Comparison of ENCODE assay signal across 1 cellular context in the genomic region with DNA sequence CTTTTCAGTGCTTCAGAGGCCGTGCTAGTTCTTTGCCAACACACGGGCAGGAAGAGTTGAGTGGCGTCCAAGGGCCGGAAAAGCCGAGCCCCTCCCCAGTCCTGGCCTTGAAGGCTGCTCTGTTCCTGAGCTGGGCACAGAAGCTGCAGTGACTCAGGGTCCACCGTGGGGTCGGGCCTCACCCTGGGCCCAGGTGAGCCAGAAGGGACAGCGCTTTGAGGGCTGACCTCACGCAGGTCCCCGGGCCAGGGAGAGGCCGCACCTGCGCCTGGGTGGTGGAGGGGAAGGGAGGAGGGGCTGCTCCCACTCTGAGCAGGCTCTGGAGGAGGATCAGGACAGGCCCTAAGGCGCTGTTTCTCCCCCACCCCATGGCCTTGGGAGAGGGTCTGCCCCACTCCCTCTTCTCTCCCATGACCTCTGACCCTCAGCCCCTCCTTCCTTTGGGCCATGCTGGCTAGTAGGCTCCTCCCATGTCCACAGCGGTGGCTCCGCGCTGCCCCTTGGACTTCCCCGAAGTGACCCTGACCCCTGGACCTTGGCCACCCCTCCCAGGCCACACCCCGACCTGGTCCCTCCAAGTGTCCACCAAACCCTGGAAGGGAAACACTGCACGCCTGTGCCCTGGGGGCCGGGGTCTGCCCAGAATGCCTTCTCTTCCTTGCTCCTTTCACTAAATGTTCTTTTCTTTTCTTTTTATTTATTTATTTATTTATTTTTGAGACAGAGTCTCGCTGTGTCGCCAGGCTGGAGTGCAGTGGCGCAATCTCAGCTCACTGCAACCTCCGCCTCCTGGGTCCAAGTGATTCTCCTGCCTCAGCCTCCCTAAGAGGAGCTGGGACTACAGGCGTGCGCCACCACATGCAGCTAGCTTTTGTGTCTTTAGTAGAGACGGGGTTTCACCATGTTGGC.
A peak's percentile ranks its signal among the peaks of the same experiment; 100 is the strongest.
TF ChIP-seq lines count a peak whose summit lies in the region.

No MANE protein-coding gene starts in this region.

TF ChIP-seq in HepG2, 621 proteins besides CTCF, POLR2A, EP300 and RAD21 (continued from another document and continues in another):
- TF ChIP-seq ZNF296 (CRISPR knock-in tag; conservative IDR thresholded peaks at IDR 0.05) (peak; percentile 90; the same call in 1 of the 2 replicates), MIER2 (CRISPR knock-in tag; IDR thresholded peaks at IDR 0.05) (no peak), RXRA (CRISPR knock-in tag; IDR thresholded peaks at IDR 0.05) (peak; percentile 86), HNF4A (CRISPR knock-in tag; IDR thresholded peaks at IDR 0.05) (peak; percentile 97), ZNF430 (CRISPR knock-in tag; IDR thresholded peaks at IDR 0.05) (peak; percentile 24; the same call in 1 of the 2 replicates), ZNF10 (CRISPR knock-in tag; IDR thresholded peaks at IDR 0.05; ENCODE audit: borderline replicate concordance, low read depth) (no peak), LCORL (IDR thresholded peaks at IDR 0.05) (no peak), LCORL (CRISPR knock-in tag; IDR thresholded peaks at IDR 0.05) (peak; percentile 85), ZNF569 (CRISPR knock-in tag; IDR thresholded peaks at IDR 0.05; ENCODE audit: borderline replicate concordance) (no peak), SMAD9 (CRISPR knock-in tag; IDR thresholded peaks at IDR 0.05) (no peak), SOX13 (IDR thresholded peaks at IDR 0.05) (no peak), SOX13 (CRISPR knock-in tag; conservative IDR thresholded peaks at IDR 0.05 in 1 of 2, IDR thresholded peaks at IDR 0.05 in 1 of 2) (peak in 1 of 2 experiments; percentile 44; a peak in 2 of 4 replicates), ZNF207 (IDR thresholded peaks at IDR 0.05; ENCODE audit: borderline replicate concordance) (no peak), MAFF (IDR thresholded peaks at IDR 0.05; ENCODE audit: low read depth, low read length) (no peak), HNRNPH1 (optimal IDR thresholded peaks at IDR 0.05; ENCODE audit: low read depth, low read length) (no peak), ZEB1 (IDR thresholded peaks at IDR 0.05; ENCODE audit: insufficient replicate concordance, low read depth) (no peak), NFIC (IDR thresholded peaks at IDR 0.05; ENCODE audit: low read length) (no peak), FOSL2 (CRISPR knock-in tag; IDR thresholded peaks at IDR 0.05) (peak; percentile 23; the same call in 1 of the 2 replicates), NFIB (CRISPR knock-in tag; IDR thresholded peaks at IDR 0.05; ENCODE audit: borderline replicate concordance) (no peak), HMGA1 (CRISPR knock-in tag; conservative IDR thresholded peaks at IDR 0.05) (no peak), ATF7 (IDR thresholded peaks at IDR 0.05) (no peak), ATF7 (CRISPR knock-in tag; IDR thresholded peaks at IDR 0.05) (0 out of 2 replicates have a peak, but pooled peaks have one; percentile 14), HNF4G (IDR thresholded peaks at IDR 0.05; ENCODE audit: borderline replicate concordance, low read depth, low read length) (peak; percentile 97), HNF4G (CRISPR knock-in tag; IDR thresholded peaks at IDR 0.05; ENCODE audit: borderline replicate concordance, low read depth) (peak; percentile 96), PHB2 (IDR thresholded peaks at IDR 0.05; ENCODE audit: partially characterized antibody) (no peak), NFE2L1 (CRISPR knock-in tag; IDR thresholded peaks at IDR 0.05; ENCODE audit: borderline replicate concordance) (no peak), ZNF747 (CRISPR knock-in tag; IDR thresholded peaks at IDR 0.05; ENCODE audit: borderline replicate concordance) (no peak)
- TF ChIP-seq, protein P1, sequence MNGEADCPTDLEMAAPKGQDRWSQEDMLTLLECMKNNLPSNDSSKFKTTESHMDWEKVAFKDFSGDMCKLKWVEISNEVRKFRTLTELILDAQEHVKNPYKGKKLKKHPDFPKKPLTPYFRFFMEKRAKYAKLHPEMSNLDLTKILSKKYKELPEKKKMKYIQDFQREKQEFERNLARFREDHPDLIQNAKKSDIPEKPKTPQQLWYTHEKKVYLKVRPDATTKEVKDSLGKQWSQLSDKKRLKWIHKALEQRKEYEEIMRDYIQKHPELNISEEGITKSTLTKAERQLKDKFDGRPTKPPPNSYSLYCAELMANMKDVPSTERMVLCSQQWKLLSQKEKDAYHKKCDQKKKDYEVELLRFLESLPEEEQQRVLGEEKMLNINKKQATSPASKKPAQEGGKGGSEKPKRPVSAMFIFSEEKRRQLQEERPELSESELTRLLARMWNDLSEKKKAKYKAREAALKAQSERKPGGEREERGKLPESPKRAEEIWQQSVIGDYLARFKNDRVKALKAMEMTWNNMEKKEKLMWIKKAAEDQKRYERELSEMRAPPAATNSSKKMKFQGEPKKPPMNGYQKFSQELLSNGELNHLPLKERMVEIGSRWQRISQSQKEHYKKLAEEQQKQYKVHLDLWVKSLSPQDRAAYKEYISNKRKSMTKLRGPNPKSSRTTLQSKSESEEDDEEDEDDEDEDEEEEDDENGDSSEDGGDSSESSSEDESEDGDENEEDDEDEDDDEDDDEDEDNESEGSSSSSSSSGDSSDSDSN (CRISPR knock-in tag; IDR thresholded peaks at IDR 0.05): peak; percentile 55
- TF ChIP-seq, protein P2, sequence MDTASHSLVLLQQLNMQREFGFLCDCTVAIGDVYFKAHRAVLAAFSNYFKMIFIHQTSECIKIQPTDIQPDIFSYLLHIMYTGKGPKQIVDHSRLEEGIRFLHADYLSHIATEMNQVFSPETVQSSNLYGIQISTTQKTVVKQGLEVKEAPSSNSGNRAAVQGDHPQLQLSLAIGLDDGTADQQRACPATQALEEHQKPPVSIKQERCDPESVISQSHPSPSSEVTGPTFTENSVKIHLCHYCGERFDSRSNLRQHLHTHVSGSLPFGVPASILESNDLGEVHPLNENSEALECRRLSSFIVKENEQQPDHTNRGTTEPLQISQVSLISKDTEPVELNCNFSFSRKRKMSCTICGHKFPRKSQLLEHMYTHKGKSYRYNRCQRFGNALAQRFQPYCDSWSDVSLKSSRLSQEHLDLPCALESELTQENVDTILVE (CRISPR knock-in tag; IDR thresholded peaks at IDR 0.05): no peak
- TF ChIP-seq, protein P3, sequence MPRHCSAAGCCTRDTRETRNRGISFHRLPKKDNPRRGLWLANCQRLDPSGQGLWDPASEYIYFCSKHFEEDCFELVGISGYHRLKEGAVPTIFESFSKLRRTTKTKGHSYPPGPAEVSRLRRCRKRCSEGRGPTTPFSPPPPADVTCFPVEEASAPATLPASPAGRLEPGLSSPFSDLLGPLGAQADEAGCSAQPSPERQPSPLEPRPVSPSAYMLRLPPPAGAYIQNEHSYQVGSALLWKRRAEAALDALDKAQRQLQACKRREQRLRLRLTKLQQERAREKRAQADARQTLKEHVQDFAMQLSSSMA (CRISPR knock-in tag; IDR thresholded peaks at IDR 0.05): 0 out of 2 replicates have a peak, but pooled peaks have one; percentile 23
- TF ChIP-seq, protein P4, sequence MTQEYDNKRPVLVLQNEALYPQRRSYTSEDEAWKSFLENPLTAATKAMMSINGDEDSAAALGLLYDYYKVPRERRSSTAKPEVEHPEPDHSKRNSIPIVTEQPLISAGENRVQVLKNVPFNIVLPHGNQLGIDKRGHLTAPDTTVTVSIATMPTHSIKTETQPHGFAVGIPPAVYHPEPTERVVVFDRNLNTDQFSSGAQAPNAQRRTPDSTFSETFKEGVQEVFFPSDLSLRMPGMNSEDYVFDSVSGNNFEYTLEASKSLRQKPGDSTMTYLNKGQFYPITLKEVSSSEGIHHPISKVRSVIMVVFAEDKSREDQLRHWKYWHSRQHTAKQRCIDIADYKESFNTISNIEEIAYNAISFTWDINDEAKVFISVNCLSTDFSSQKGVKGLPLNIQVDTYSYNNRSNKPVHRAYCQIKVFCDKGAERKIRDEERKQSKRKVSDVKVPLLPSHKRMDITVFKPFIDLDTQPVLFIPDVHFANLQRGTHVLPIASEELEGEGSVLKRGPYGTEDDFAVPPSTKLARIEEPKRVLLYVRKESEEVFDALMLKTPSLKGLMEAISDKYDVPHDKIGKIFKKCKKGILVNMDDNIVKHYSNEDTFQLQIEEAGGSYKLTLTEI (CRISPR knock-in tag; conservative IDR thresholded peaks at IDR 0.05): no peak
- TF ChIP-seq, protein P5, sequence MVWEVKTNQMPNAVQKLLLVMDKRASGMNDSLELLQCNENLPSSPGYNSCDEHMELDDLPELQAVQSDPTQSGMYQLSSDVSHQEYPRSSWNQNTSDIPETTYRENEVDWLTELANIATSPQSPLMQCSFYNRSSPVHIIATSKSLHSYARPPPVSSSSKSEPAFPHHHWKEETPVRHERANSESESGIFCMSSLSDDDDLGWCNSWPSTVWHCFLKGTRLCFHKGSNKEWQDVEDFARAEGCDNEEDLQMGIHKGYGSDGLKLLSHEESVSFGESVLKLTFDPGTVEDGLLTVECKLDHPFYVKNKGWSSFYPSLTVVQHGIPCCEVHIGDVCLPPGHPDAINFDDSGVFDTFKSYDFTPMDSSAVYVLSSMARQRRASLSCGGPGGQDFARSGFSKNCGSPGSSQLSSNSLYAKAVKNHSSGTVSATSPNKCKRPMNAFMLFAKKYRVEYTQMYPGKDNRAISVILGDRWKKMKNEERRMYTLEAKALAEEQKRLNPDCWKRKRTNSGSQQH (CRISPR knock-in tag; IDR thresholded peaks at IDR 0.05; ENCODE audit: low read depth): no peak
- TF ChIP-seq, protein P6, sequence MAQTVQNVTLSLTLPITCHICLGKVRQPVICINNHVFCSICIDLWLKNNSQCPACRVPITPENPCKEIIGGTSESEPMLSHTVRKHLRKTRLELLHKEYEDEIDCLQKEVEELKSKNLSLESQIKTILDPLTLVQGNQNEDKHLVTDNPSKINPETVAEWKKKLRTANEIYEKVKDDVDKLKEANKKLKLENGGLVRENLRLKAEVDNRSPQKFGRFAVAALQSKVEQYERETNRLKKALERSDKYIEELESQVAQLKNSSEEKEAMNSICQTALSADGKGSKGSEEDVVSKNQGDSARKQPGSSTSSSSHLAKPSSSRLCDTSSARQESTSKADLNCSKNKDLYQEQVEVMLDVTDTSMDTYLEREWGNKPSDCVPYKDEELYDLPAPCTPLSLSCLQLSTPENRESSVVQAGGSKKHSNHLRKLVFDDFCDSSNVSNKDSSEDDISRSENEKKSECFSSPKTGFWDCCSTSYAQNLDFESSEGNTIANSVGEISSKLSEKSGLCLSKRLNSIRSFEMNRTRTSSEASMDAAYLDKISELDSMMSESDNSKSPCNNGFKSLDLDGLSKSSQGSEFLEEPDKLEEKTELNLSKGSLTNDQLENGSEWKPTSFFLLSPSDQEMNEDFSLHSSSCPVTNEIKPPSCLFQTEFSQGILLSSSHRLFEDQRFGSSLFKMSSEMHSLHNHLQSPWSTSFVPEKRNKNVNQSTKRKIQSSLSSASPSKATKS (CRISPR knock-in tag; IDR thresholded peaks at IDR 0.05): no peak
- TF ChIP-seq, protein P7, sequence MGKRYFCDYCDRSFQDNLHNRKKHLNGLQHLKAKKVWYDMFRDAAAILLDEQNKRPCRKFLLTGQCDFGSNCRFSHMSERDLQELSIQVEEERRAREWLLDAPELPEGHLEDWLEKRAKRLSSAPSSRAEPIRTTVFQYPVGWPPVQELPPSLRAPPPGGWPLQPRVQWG (CRISPR knock-in tag; IDR thresholded peaks at IDR 0.05; ENCODE audit: borderline replicate concordance, low read depth): no peak
- TF ChIP-seq, protein P8, sequence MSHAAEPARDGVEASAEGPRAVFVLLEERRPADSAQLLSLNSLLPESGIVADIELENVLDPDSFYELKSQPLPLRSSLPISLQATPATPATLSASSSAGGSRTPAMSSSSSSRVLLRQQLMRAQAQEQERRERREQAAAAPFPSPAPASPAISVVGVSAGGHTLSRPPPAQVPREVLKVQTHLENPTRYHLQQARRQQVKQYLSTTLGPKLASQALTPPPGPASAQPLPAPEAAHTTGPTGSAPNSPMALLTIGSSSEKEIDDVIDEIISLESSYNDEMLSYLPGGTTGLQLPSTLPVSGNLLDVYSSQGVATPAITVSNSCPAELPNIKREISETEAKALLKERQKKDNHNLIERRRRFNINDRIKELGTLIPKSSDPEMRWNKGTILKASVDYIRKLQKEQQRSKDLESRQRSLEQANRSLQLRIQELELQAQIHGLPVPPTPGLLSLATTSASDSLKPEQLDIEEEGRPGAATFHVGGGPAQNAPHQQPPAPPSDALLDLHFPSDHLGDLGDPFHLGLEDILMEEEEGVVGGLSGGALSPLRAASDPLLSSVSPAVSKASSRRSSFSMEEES (CRISPR knock-in tag; IDR thresholded peaks at IDR 0.05): no peak
